8 cellular contexts compared by ENCODE assay signal in the genomic region with DNA sequence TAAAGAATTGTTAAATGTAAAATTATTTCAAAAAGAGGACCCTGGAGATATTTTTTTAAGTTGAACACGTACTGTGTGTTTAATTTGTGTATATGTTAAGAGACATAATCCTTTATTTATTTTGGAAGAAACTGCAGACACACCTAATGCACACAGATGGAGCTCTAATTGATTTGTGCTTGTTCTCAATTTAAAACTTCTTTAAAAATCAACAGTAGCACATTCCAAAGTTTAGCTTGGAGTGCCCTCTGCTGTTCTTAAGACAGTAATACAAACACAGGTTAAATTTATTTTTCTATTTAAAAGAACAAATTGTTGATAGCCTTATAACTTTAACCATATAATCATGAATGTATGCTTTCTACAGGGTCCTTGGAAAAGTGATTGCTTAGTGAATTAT.
DNase-seq lines count a peak whose midpoint lies in the region; ATAC-seq lines count a peak whose summit lies in the region.

No MANE protein-coding gene starts in this region.

- no peak overlapping the region for H2BK15ac ChIP-seq in neuronal stem cell (ENCODE audit: low read length)

- H2AFZ ChIP-seq in GM23248 (no peak overlapping the region), neuronal stem cell (ENCODE audit: low read length) (no peak overlapping the region)

- no peak overlapping the region for H3K18ac ChIP-seq in neuronal stem cell (ENCODE audit: low read length)

- no peak overlapping the region for H3K4me3 ChIP-seq in GM23248
- H3K4me3 ChIP-seq in neuronal stem cell (ENCODE audit: low read length in 2 of 2): no peak overlapping the region

- H2BK120ac ChIP-seq in neuronal stem cell (ENCODE audit: low read depth, low read length): no peak overlapping the region

- H3K9me3 ChIP-seq in GM23248 (ENCODE audit: low read depth): no peaks in the 10 kb centered on the region
- H3K9me3 ChIP-seq in neuronal stem cell (replicated peaks in 1 of 2; ENCODE audit: control insufficient read depth in 2 of 2, insufficient read depth in 1 of 2, low read depth in 1 of 2, low read length in 2 of 2): peaks cover 0 to 3% of the 10 kb centered on the region in 2 donors

- H4K8ac ChIP-seq in neuronal stem cell (ENCODE audit: low read depth, low read length): no peak overlapping the region

- no peaks in the 10 kb centered on the region for H3K79me2 ChIP-seq in GM23248 (ENCODE audit: insufficient read depth)

- no peak overlapping the region for H3K23ac ChIP-seq in neuronal stem cell (ENCODE audit: low read depth, low read length, poor library complexity)

- DNase-seq in ACHN: peak; percentile 32
- peak; percentile 66 for DNase-seq in GM23248
- DNase-seq in NCI-H774 (lab: John Stamatoyannopoulos, UW): peak; percentile 66
- peak; percentile 63 for DNase-seq in dermis blood vessel endothelial cell
- DNase-seq in neuronal stem cell (ENCODE audit: low spot score): peak; percentile 29
- DNase-seq in activated naive CD4-positive, alpha-beta T cell treated with anti-CD3 and anti-CD28 coated beads, Interleukin-2, amount 50 U/mL, for 16 hours: no peak
- no peak for DNase-seq in COLO668 (lab: John Stamatoyannopoulos, UW; ENCODE audit: unreplicated experiment)

- H3K14ac ChIP-seq in neuronal stem cell (ENCODE audit: low read length): no peak overlapping the region

- H3K36me3 ChIP-seq in GM23248 (ENCODE audit: low read depth) (no peaks in the 10 kb centered on the region), neuronal stem cell (replicated peaks in 1 of 2; ENCODE audit: control insufficient read depth in 2 of 2, insufficient read depth in 2 of 2, low read length in 2 of 2) (no peaks in the 10 kb centered on the region)

- no peaks in the 10 kb centered on the region for H3K27me3 ChIP-seq in GM23248 (replicated peaks; ENCODE audit: insufficient read depth)
- no peaks in the 10 kb centered on the region for H3K27me3 ChIP-seq in neuronal stem cell (ENCODE audit: control insufficient read depth in 3 of 3, insufficient read depth in 3 of 3, low read depth in 1 of 3, low read length in 3 of 3)

- H3K27ac ChIP-seq in GM23248 (no peak overlapping the region), neuronal stem cell (replicated peaks; ENCODE audit: low read length) (no peak overlapping the region)

- no peak overlapping the region for H4K91ac ChIP-seq in neuronal stem cell (ENCODE audit: low read depth, low read length, poor library complexity)

- no peaks in the 10 kb centered on the region for H3K4me1 ChIP-seq in GM23248 (ENCODE audit: insufficient read depth)
- no peaks in the 10 kb centered on the region for H3K4me1 ChIP-seq in neuronal stem cell (ENCODE audit: control insufficient read depth in 2 of 2, insufficient read depth in 1 of 2, low read depth in 1 of 2, low read length in 2 of 2)

- no peak overlapping the region for H2BK5ac ChIP-seq in neuronal stem cell (ENCODE audit: low read length)

- H3K4ac ChIP-seq in neuronal stem cell (ENCODE audit: low read length): no peak overlapping the region

- in situ Hi-C loops in ACHN (cut with HindIII; ENCODE audit: low pct_ligation_motif_present, low pct_unique_long_range_greater_than_20kb, low sequenced_read_pairs): no loop called here
- in situ Hi-C loops in GM23248 (cut with MboI): no loop called here

- no peak overlapping the region for H3K4me2 ChIP-seq in GM23248 (ENCODE audit: unreplicated experiment)
- H3K4me2 ChIP-seq in neuronal stem cell (ENCODE audit: insufficient read depth, low read length, poor library complexity, severe bottlenecking): no peak overlapping the region

- H3K9me2 ChIP-seq in GM23248 (ENCODE audit: insufficient read depth): no peaks in the 10 kb centered on the region

- no peaks in the 10 kb centered on the region for H3F3A ChIP-seq in GM23248 (ENCODE audit: insufficient read depth)

- H2BK12ac ChIP-seq in neuronal stem cell (ENCODE audit: low read length): no peak overlapping the region

- ATAC-seq in GM21619 (IDR thresholded peaks at IDR 0.05; ENCODE audit: unreplicated experiment): no peak

- 0% methylated on average over 1 of the region's 1 CpG for WGBS in GM23248 (ENCODE audit: low coverage in 1 of 2, low lambda C conversion rate in 2 of 2, missing lambda C conversion rate in 2 of 2), 2 experiments
- no CpG with 5 or more reads among the region's 1 CpG for WGBS in neuronal stem cell (ENCODE audit: extremely low coverage in 2 of 2, insufficient read length in 2 of 2, insufficient replicate concordance in 1 of 2), 2 donors

- no peaks in the 10 kb centered on the region for H3K79me1 ChIP-seq in neuronal stem cell (ENCODE audit: low read depth, low read length)

- H3K9ac ChIP-seq in GM23248 (no peak overlapping the region), neuronal stem cell (ENCODE audit: low read depth, low read length, poor library complexity) (no peak overlapping the region)

- H2AK5ac ChIP-seq in neuronal stem cell (ENCODE audit: low read depth, low read length): no peak overlapping the region

- H4K20me1 ChIP-seq in GM23248 (ENCODE audit: insufficient read depth): no peaks in the 10 kb centered on the region

Comparison
In these comparisons a context has a peak if more than half of its experiments do, and no peak if none do; other contexts are left out.
1. DNase-seq: peak in ACHN (single experiment), GM23248 (single experiment), NCI-H774 (single experiment), dermis blood vessel endothelial cell (single experiment) and neuronal stem cell (single experiment); none in activated naive CD4-positive, alpha-beta T cell treated with anti-CD3 and anti-CD28 coated beads, Interleukin-2, amount 50 U/mL, for 16 hours (single experiment) and COLO668 (single experiment).